13 cellular contexts compared by ENCODE assay signal in the genomic region with DNA sequence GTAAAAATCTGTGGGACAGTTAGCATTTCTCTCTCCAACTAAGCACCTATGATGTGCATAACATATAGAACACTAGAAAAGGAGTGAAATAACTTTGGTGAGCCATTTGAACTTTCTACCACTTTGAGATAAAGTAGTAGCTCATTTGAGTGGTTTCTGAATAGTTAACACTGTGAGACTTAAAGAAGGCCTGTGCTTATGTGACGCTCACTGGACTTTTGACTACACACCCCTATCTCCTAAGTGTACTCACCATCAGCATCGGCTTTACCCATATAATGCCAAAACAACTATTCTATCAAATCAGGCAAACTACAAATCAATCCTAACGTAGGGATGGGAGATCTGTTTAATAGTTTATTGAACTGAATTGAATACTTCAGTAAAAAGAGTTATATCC.
"Had no signal": no experiment of that assay in that cellular context is flagged by ENCODE, and none has a peak within 500 bp of the region (broad histone marks: within the 10 kb centered on the region; RNA-seq: fewer than 3 reads in every experiment).

No MANE protein-coding gene starts in this region.

- H3K36me3 Mint-ChIP-seq: activated naive CD8-positive, alpha-beta T cell; stimulated activated naive B cell treated with anti-CD40 and anti-IgM and Interleukin-4, amounts not matched to agents 10 μg/mL and 1 μg/mL and 100 μg/mL, for 72 hours had no signal

- ATAC-seq: left ventricle myocardium superior; sciatic nerve; stimulated activated naive B cell treated with anti-CD40 and anti-IgM and Interleukin-4, amounts not matched to agents 10 μg/mL and 1 μg/mL and 100 μg/mL, for 72 hours had no signal

- H3K4me1 Mint-ChIP-seq: stimulated activated naive B cell treated with anti-CD40 and anti-IgM and Interleukin-4, amounts not matched to agents 10 μg/mL and 1 μg/mL and 100 μg/mL, for 72 hours had no signal

- DNase-seq: activated CD4-positive, alpha-beta T cell treated with anti-CD3 and anti-CD28 coated beads, Interleukin-2, amount 50 U/mL, for 4 hours; activated CD4-positive, CD25-positive, alpha-beta regulatory T cell treated with anti-CD3 and anti-CD28 coated beads, Interleukin-2, amount 50 U/mL, for 72 hours; activated gamma-delta T cell treated with Interleukin-2 at 50 U/mL for 16 hours; anterior cingulate cortex; effector CD8-positive, alpha-beta T cell; left ventricle myocardium superior; pancreas; stimulated activated naive B cell treated with anti-CD40 and anti-IgM and Interleukin-4, amounts not matched to agents 10 μg/mL and 1 μg/mL and 100 μg/mL, for 72 hours had no signal

- H3K27me3 ChIP-seq: pancreas had no signal

- H3K27me3 Mint-ChIP-seq: activated naive CD8-positive, alpha-beta T cell; dendritic cell treated with granulocyte-macrophage colony-stimulating factor and Interleukin-4, amounts not matched to agents 40 ng/mL and 50 ng/mL, for 4 days; stimulated activated naive B cell treated with anti-CD40 and anti-IgM and Interleukin-4, amounts not matched to agents 10 μg/mL and 1 μg/mL and 100 μg/mL, for 72 hours had no signal

- H3K9me3 ChIP-seq: pancreas, thoracic aorta had no signal

- H3K4me3 Mint-ChIP-seq: activated naive CD8-positive, alpha-beta T cell; dendritic cell treated with granulocyte-macrophage colony-stimulating factor and Interleukin-4, amounts not matched to agents 40 ng/mL and 50 ng/mL, for 4 days; stimulated activated naive B cell treated with anti-CD40 and anti-IgM and Interleukin-4, amounts not matched to agents 10 μg/mL and 1 μg/mL and 100 μg/mL, for 72 hours had no signal

- FAIRE-seq: bronchial epithelial cell, pancreas had no signal

- H3K36me3 ChIP-seq: pancreas, thoracic aorta had no signal

- H3K4me1 ChIP-seq: pancreas had no signal

- H3K27ac ChIP-seq: pancreas, thoracic aorta had no signal

- H3K27ac Mint-ChIP-seq: activated naive CD8-positive, alpha-beta T cell; dendritic cell treated with granulocyte-macrophage colony-stimulating factor and Interleukin-4, amounts not matched to agents 40 ng/mL and 50 ng/mL, for 4 days; stimulated activated naive B cell treated with anti-CD40 and anti-IgM and Interleukin-4, amounts not matched to agents 10 μg/mL and 1 μg/mL and 100 μg/mL, for 72 hours had no signal

- H3K4me3 ChIP-seq: pancreas, thoracic aorta had no signal
